ENCODE assay signal across 21 cellular contexts in genomic region chr2:145777297-145777696, GRCh38.
DNase-seq lines count a peak whose midpoint lies in the region; ATAC-seq and TF ChIP-seq lines count a peak whose summit lies in the region.
"Had no signal": no experiment of that assay in that cellular context is flagged by ENCODE, and none has a peak within 500 bp of the region (broad histone marks: within the 10 kb centered on the region; RNA-seq: fewer than 3 reads in every experiment).

No MANE protein-coding gene starts in this region.

- TF ChIP-seq CTCF in Calu3 (IDR thresholded peaks at IDR 0.05; ENCODE audit: unreplicated experiment), result no peak
- TF ChIP-seq CTCF in HFFc6 (IDR thresholded peaks at IDR 0.05), result no peak
- no peak for TF ChIP-seq CTCF in fibroblast of mammary gland (conservative IDR thresholded peaks at IDR 0.05; ENCODE audit: control insufficient read depth, insufficient read depth, low read depth, low read length)
- no peak for TF ChIP-seq CTCF in osteoblast (IDR thresholded peaks at IDR 0.05; ENCODE audit: extremely low read depth, low read depth, low read length)
- TF ChIP-seq CTCF in prostate gland (IDR thresholded peaks at IDR 0.05), result no peak

- H3K36me3 ChIP-seq in osteoblast (ENCODE audit: insufficient read depth, low read length), result no peaks in the 10 kb centered on the region
- H3K36me3 ChIP-seq in prostate gland, result no peaks in the 10 kb centered on the region
- H3K36me3 ChIP-seq: cardiac muscle cell had no signal

- H3K36me3 Mint-ChIP-seq in Calu3 (ENCODE audit: insufficient read depth, unreplicated experiment), result no peaks in the 10 kb centered on the region
- no peaks in the 10 kb centered on the region for H3K36me3 Mint-ChIP-seq in HFFc6 (ENCODE audit: low read depth)
- H3K36me3 Mint-ChIP-seq: activated CD8-positive, alpha-beta memory T cell treated with anti-CD3 and anti-CD28 coated beads, Interleukin-2, amount 10 ng/mL, durations not matched to agents 7 days and 5 days; stimulated activated memory B cell treated with anti-CD40 and anti-IgM and Interleukin-4, amounts not matched to agents 10 μg/mL and 1 μg/mL and 100 μg/mL, for 72 hours; type B pancreatic cell had no signal

- H3K9me3 Mint-ChIP-seq in Calu3 (ENCODE audit: low read depth, unreplicated experiment), result no peaks in the 10 kb centered on the region
- H3K9me3 Mint-ChIP-seq in HFFc6, result no peaks in the 10 kb centered on the region
- H3K9me3 Mint-ChIP-seq: activated naive CD4-positive, alpha-beta T cell treated with anti-CD3 and anti-CD28 coated beads for 36 hours; stimulated activated memory B cell treated with anti-CD40 and anti-IgM and Interleukin-4, amounts not matched to agents 10 μg/mL and 1 μg/mL and 100 μg/mL, for 72 hours; type B pancreatic cell had no signal

- TF ChIP-seq POLR2A in erythroblast (IDR thresholded peaks at IDR 0.05; ENCODE audit: low read length) (no peak), prostate gland (IDR thresholded peaks at IDR 0.05) (no peak)

- 98% methylated on average over 2 of the region's 2 CpGs for WGBS in prostate gland

- no peaks in the 10 kb centered on the region for H3K4me1 ChIP-seq in osteoblast (ENCODE audit: insufficient read depth, low read length)
- H3K4me1 ChIP-seq in prostate gland (replicated peaks), result no peaks in the 10 kb centered on the region

- H3K27me3 ChIP-seq in osteoblast (ENCODE audit: insufficient read depth, low read length), result no peaks in the 10 kb centered on the region
- H3K27me3 ChIP-seq in prostate gland (replicated peaks; ENCODE audit: insufficient read depth), result no peaks in the 10 kb centered on the region
- H3K27me3 ChIP-seq: cardiac muscle cell had no signal

- BruUV-seq in Calu3 (replicated peaks; lab: Mats Ljungman, UMichigan), result no TSS peak

- H3K4me3 ChIP-seq in fibroblast of mammary gland (ENCODE audit: control insufficient read depth, low read depth, low read length) (no peak overlapping the region), osteoblast (ENCODE audit: insufficient read depth, low read length) (no peak overlapping the region), prostate gland (no peak overlapping the region)
- H3K4me3 ChIP-seq: cardiac muscle cell, GM23338, mucosa of descending colon, smooth muscle cell had no signal

- intact Hi-C loops in Calu3 (cut with micrococcal nuclease; ENCODE audit: unreplicated experiment), result no loop called here
- intact Hi-C loops in prostate gland (cut with DNase I), result no loop called here

- H3K27ac Mint-ChIP-seq in Calu3 (ENCODE audit: unreplicated experiment) (peak overlapping the region; percentile 18), HFFc6 (no peak overlapping the region; the same call in 1 of the 2 replicates)
- H3K27ac Mint-ChIP-seq: activated CD8-positive, alpha-beta memory T cell treated with anti-CD3 and anti-CD28 coated beads, Interleukin-2, amount 10 ng/mL, durations not matched to agents 7 days and 5 days; activated naive CD4-positive, alpha-beta T cell treated with anti-CD3 and anti-CD28 coated beads for 36 hours; stimulated activated memory B cell treated with anti-CD40 and anti-IgM and Interleukin-4, amounts not matched to agents 10 μg/mL and 1 μg/mL and 100 μg/mL, for 72 hours; type B pancreatic cell had no signal

- H2AFZ ChIP-seq in osteoblast (ENCODE audit: low read length), result no peak overlapping the region

- CTCF ChIA-PET in Calu3 (lab: Charles Lee), result no interaction called here

- H3K27ac ChIP-seq in osteoblast (ENCODE audit: low read depth, low read length) (no peak overlapping the region), prostate gland (no peak overlapping the region)
- H3K27ac ChIP-seq: cardiac muscle cell, HL-60 had no signal

- H3K27me3 Mint-ChIP-seq in Calu3 (ENCODE audit: unreplicated experiment) (no peaks in the 10 kb centered on the region), HFFc6 (ENCODE audit: insufficient read depth) (no peaks in the 10 kb centered on the region; the same call in none of the 2 replicates)
- H3K27me3 Mint-ChIP-seq: activated CD8-positive, alpha-beta memory T cell treated with anti-CD3 and anti-CD28 coated beads, Interleukin-2, amount 10 ng/mL, durations not matched to agents 7 days and 5 days; type B pancreatic cell had no signal

- H3K4me2 ChIP-seq in osteoblast (ENCODE audit: insufficient read depth, low read length), result no peak overlapping the region
- H3K4me2 ChIP-seq: GM23338, smooth muscle cell had no signal

- H4K20me1 ChIP-seq in osteoblast (ENCODE audit: insufficient read depth, low read length), result no peaks in the 10 kb centered on the region

- no peak for ATAC-seq in GM21529 (IDR thresholded peaks at IDR 0.05; ENCODE audit: unreplicated experiment)
- ATAC-seq: activated CD8-positive, alpha-beta memory T cell treated with anti-CD3 and anti-CD28 coated beads, Interleukin-2, amount 10 ng/mL, durations not matched to agents 7 days and 5 days; GM23338; mucosa of descending colon had no signal

- H3K79me2 ChIP-seq in osteoblast (ENCODE audit: insufficient read depth, low read length), result no peaks in the 10 kb centered on the region

- H3K4me3 Mint-ChIP-seq in Calu3 (ENCODE audit: low read depth, unreplicated experiment) (no peak overlapping the region), HFFc6 (no peak overlapping the region)
- H3K4me3 Mint-ChIP-seq: activated CD8-positive, alpha-beta memory T cell treated with anti-CD3 and anti-CD28 coated beads, Interleukin-2, amount 10 ng/mL, durations not matched to agents 7 days and 5 days; activated naive CD4-positive, alpha-beta T cell treated with anti-CD3 and anti-CD28 coated beads for 36 hours; GM23338; stimulated activated memory B cell treated with anti-CD40 and anti-IgM and Interleukin-4, amounts not matched to agents 10 μg/mL and 1 μg/mL and 100 μg/mL, for 72 hours; type B pancreatic cell had no signal

- no peaks in the 10 kb centered on the region for H3K9me3 ChIP-seq in osteoblast (ENCODE audit: low read depth, low read length)
- no peaks in the 10 kb centered on the region for H3K9me3 ChIP-seq in prostate gland
- H3K9me3 ChIP-seq: mucosa of descending colon had no signal

- no peak for DNase-seq in Calu3
- DNase-seq in HFFc6, result peak; percentile 12
- peak; percentile 17 for DNase-seq in SW480 (ENCODE audit: low spot score)
- DNase-seq in fibroblast of mammary gland (ENCODE audit: low read depth), result peak; percentile 68
- DNase-seq in erythroblast (lab: John Stamatoyannopoulos, UW), result no peak
- DNase-seq in osteoblast (ENCODE audit: insufficient read length, low spot score, missing footprints), result no peak
- no peak for DNase-seq in prostate gland (ENCODE audit: low spot score)
- DNase-seq: activated CD8-positive, alpha-beta memory T cell treated with anti-CD3 and anti-CD28 coated beads, Interleukin-2, amount 10 ng/mL, durations not matched to agents 7 days and 5 days; activated naive CD4-positive, alpha-beta T cell treated with anti-CD3 and anti-CD28 coated beads for 36 hours; effector memory CD4-positive, alpha-beta T cell; kidney; mucosa of descending colon; NCI-H187; NCI-H524 had no signal

- peaks cover 25% of the 10 kb centered on the region for H3K4me1 Mint-ChIP-seq in Calu3 (ENCODE audit: low read depth, unreplicated experiment)
- no peaks in the 10 kb centered on the region for H3K4me1 Mint-ChIP-seq in HFFc6 (ENCODE audit: low read depth)
- H3K4me1 Mint-ChIP-seq: activated CD8-positive, alpha-beta memory T cell treated with anti-CD3 and anti-CD28 coated beads, Interleukin-2, amount 10 ng/mL, durations not matched to agents 7 days and 5 days had no signal

Comparison
In these comparisons a context has a peak if more than half of its experiments do, and no peak if none do; other contexts are left out.
1. DNase-seq: peak in HFFc6 (single experiment), SW480 (single experiment) and fibroblast of mammary gland (single experiment); none in Calu3 (single experiment), erythroblast (0 of 2), osteoblast (single experiment) and prostate gland (single experiment).